ENCODE assay signal across 1 cellular context in the genomic region with DNA sequence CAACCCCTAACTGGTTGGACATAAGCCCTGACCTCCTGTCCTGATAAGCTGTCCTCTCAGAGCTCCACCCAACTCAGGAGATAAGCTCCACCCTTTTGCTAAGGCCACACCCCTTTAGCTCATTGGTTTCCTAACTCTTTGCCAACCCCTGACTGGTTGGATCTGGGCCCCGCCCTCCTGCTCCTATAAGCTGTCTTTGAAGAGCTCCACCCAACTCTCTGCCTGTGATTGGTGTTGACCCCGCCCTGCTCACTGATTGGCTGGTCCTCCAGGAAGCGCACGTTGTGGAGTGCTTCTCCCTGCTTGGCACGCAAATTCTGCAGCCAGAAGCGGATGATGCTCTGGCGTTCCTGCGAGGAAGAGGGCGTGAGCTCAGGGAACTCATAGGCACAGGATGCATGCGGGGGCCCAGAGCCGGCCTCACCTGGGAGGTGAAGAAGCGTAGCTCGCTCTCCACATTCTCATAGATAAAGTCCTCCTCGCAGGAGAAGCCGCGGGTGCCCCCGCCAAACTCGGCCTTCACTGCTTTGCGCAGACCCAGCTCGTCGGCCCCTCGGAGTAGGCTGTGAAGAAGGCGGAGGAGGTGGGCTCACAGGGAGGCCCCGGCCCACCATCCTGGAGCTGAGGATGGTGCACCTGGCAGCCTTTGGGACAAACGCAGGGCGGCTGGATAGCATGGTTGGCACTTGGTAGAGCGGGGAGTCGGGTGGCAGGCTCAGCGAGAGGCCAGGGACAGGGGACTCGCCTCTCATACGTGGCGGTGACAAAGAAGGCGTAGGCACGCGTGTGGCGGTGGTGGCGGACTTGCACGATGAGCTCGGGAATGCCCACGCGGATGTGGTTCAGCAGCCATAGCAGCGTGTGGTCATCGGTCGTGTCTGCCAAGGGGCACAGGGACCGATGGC.
TF ChIP-seq lines count a peak whose summit lies in the region.

No MANE protein-coding gene starts in this region.

TF ChIP-seq in liver, 16 proteins besides CTCF, POLR2A, EP300 and RAD21:
- TF ChIP-seq GABPA (IDR thresholded peaks at IDR 0.05 in 1 of 2, conservative IDR thresholded peaks at IDR 0.05 in 1 of 2) (no peak), SP1 (IDR thresholded peaks at IDR 0.05) (peak; percentile 30)
